ENCODE assay signal across 8 cellular contexts in genomic region chr13:91174886-91175501, GRCh38.
DNase-seq lines count a peak whose midpoint lies in the region; TF ChIP-seq lines count a peak whose summit lies in the region.

No MANE protein-coding gene starts in this region.

- peak; percentile 25 for DNase-seq in ACHN
- DNase-seq in NT2/D1 (ENCODE audit: low read depth, low spot score), result no peak
- DNase-seq in fibroblast of pulmonary artery (ENCODE audit: low read depth), result no peak
- no peak for DNase-seq in neural crest cell (ENCODE audit: low read depth, low spot score)
- DNase-seq in stimulated activated CD4-positive, alpha-beta T cell treated with anti-CD3 and anti-CD28 coated beads, Interleukin-1b, Interleukin-23, amount 100 ng/mL, for 48 hours, result no peak
- no peak for DNase-seq in activated gamma-delta T cell treated with Interleukin-2 at 50 U/mL for 16 hours
- DNase-seq in HUDEP-2 (lab: John Stamatoyannopoulos, UW; ENCODE audit: unreplicated experiment in 76 of 76), result no peak
- no peak for DNase-seq in NCI-H345 (lab: John Stamatoyannopoulos, UW)

- peak overlapping the region; percentile 70 for H3K9ac ChIP-seq in NT2/D1 (ENCODE audit: insufficient read length, low read depth)

- no peaks in the 10 kb centered on the region for H3K4me1 ChIP-seq in NT2/D1 (ENCODE audit: insufficient read depth, insufficient read length)

- TF ChIP-seq CTCF in fibroblast of pulmonary artery (IDR thresholded peaks at IDR 0.05; ENCODE audit: low read length, missing control alignments), result no peak
- no peak for TF ChIP-seq CTCF in neural crest cell (conservative IDR thresholded peaks at IDR 0.05)

- peaks cover 4% of the 10 kb centered on the region for H3K27me3 Mint-ChIP-seq in neural crest cell (ENCODE audit: low read depth)

- no peaks in the 10 kb centered on the region for H3K36me3 ChIP-seq in NT2/D1 (ENCODE audit: insufficient read depth, insufficient read length, low read length)

- H3K9me3 ChIP-seq in NT2/D1 (ENCODE audit: insufficient read depth, low read length), result no peaks in the 10 kb centered on the region

- peak overlapping the region; percentile 55 for H3K4me3 ChIP-seq in NT2/D1 (ENCODE audit: insufficient read length, low read depth)
- H3K4me3 ChIP-seq in fibroblast of pulmonary artery (replicated peaks; ENCODE audit: low read depth, low read length), result peak overlapping the region; percentile 32

- peak overlapping the region; percentile 74 for H3K4me3 Mint-ChIP-seq in neural crest cell

- in situ Hi-C loops in ACHN (cut with HindIII; ENCODE audit: low pct_ligation_motif_present, low pct_unique_long_range_greater_than_20kb, low sequenced_read_pairs), result no loop called here

- no peak overlapping the region for H3K27ac Mint-ChIP-seq in neural crest cell (ENCODE audit: unreplicated experiment)

- peaks cover 29% of the 10 kb centered on the region for H3K27me3 ChIP-seq in NT2/D1 (ENCODE audit: insufficient read depth, insufficient read length)

- peaks cover 12% of the 10 kb centered on the region for H3K4me1 Mint-ChIP-seq in neural crest cell

- peaks cover 7% of the 10 kb centered on the region for H3K9me3 Mint-ChIP-seq in neural crest cell

- H3K36me3 Mint-ChIP-seq in neural crest cell (ENCODE audit: low read depth), result peaks cover 6% of the 10 kb centered on the region
